11 cellular contexts compared by ENCODE assay signal in the genomic region with DNA sequence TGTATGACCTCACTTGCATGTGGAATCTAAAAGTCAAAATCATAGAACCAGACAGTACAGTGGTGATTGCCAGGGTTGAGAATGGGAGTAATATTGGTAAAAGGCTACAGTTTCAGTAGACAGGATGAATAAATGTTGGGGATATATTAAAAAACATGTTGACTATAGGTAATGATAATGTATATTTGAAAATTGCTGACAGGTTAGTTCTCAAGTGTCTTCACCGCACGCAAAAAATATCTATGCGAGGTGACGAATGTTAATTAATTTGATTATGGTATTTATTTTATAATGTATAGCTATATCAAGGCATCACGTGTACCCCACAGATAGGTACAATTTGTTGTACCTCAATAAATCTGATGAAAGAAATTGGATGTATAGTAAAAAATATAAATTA.
"Had no signal": no experiment of that assay in that cellular context is flagged by ENCODE, and none has a peak within 500 bp of the region (broad histone marks: within the 10 kb centered on the region; RNA-seq: fewer than 3 reads in every experiment).

No MANE protein-coding gene starts in this region.

- H3K4me1 ChIP-seq: HAP-1 had no signal

- H3K4me3 ChIP-seq: GM23248, GM23338, HAP-1 had no signal

- H3K36me3 ChIP-seq: HAP-1 had no signal

- H3K4me2 ChIP-seq: GM23338 had no signal

- H3K27ac ChIP-seq: GM23248 had no signal

- ATAC-seq: GM23338, HCT116 had no signal

- DNase-seq: GM23248, GOT3, H7, H9, HCEC 1CT, HFFc6 had no signal

- H2AFZ ChIP-seq: GM23248, GM23338 had no signal

- FAIRE-seq: H1, H54 had no signal

- H3K9ac ChIP-seq: GM23248 had no signal
